In genomic region chr12:46380881-46381280, GRCh38 we compare ENCODE assay signal across 27 cellular contexts. TPM values are rescaled to one million over a fixed set of nuclear protein-coding genes. Genes with fewer than 3 reads are reported as not detected.
DNase-seq lines count a peak whose midpoint lies in the region; ATAC-seq, FAIRE-seq and TF ChIP-seq lines count a peak whose summit lies in the region.
"Had no signal": no experiment of that assay in that cellular context is flagged by ENCODE, and none has a peak within 500 bp of the region (broad histone marks: within the 10 kb centered on the region; RNA-seq: fewer than 3 reads in every experiment).

No MANE protein-coding gene starts in this region.

- H3K23ac ChIP-seq in H1 (ENCODE audit: insufficient read length) = no peak overlapping the region

- no peaks in the 10 kb centered on the region for H3K27me3 ChIP-seq in CD4-positive, alpha-beta T cell (ENCODE audit: control insufficient read depth, insufficient read depth, low read length)
- H3K27me3 ChIP-seq in Panc1 (ENCODE audit: control insufficient read depth, insufficient read depth, low read length) (no peaks in the 10 kb centered on the region), H1 (replicated peaks in 1 of 4; ENCODE audit: control insufficient read depth in 3 of 4, extremely low read depth in 1 of 4, insufficient read depth in 3 of 4, low read length in 3 of 4) (no peaks in the 10 kb centered on the region), gastrocnemius medialis (no peaks in the 10 kb centered on the region)
- H3K27me3 ChIP-seq: MG63, SJSA1 had no signal

- no peak overlapping the region for H3K4me3 ChIP-seq in Panc1 (ENCODE audit: low read depth in 2 of 2, low read length in 2 of 2)
- H3K4me3 ChIP-seq in H1 (ENCODE audit: extremely low read depth in 1 of 4, insufficient read depth in 2 of 4, low read depth in 3 of 4, low read length in 4 of 4) = no peak overlapping the region
- H3K4me3 ChIP-seq in gastrocnemius medialis = no peak overlapping the region
- H3K4me3 ChIP-seq: HAP-1, MG63, PC-9, SJSA1 had no signal

- no peak overlapping the region for H3K27ac ChIP-seq in CD4-positive, alpha-beta T cell (ENCODE audit: low read depth, low read length)
- peak overlapping the region; percentile 95; the same call in 1 of the 2 replicates for H3K27ac ChIP-seq in Panc1 (ENCODE audit: low read length)
- no peak overlapping the region for H3K27ac ChIP-seq in H1 (ENCODE audit: low read depth, low read length)
- H3K27ac ChIP-seq in gastrocnemius medialis = no peak overlapping the region
- H3K27ac ChIP-seq: PC-9 had no signal

- intact Hi-C loops in CD4-positive, alpha-beta T cell (cut with DNase I, micrococcal nuclease) = loop anchor here in 1 of 2 experiments (5.0 kb wide), 2 partner anchors 46 to 389 kb away; partner anchors contain the start of gene SCAF11
- intact Hi-C loops in Panc1 (cut with micrococcal nuclease; ENCODE audit: unreplicated experiment) = no loop called here
- intact Hi-C loops in gastrocnemius medialis (cut with DNase I; ENCODE audit: low total_unique reads) = loop anchor here (5.0 kb wide), 2 partner anchors 396 to 654 kb away; partner anchors contain the start of gene ARID2

- no peak overlapping the region for H2BK20ac ChIP-seq in H1 (ENCODE audit: low read length)

- H3K4me1 ChIP-seq in Panc1 (ENCODE audit: control insufficient read depth, insufficient read depth, low read length) = peaks cover 37% of the 10 kb centered on the region
- peaks cover 9 to 19% (median 12%) of the 10 kb centered on the region in 4 experiments; a peak in 6 of 7 replicates for H3K4me1 ChIP-seq in H1 (replicated peaks in 1 of 4; ENCODE audit: control insufficient read depth in 3 of 4, insufficient read depth in 4 of 4, low read length in 3 of 4)
- peaks cover 23 to 27% of the 10 kb centered on the region in 2 donors for H3K4me1 ChIP-seq in gastrocnemius medialis

- no peak overlapping the region for H3K56ac ChIP-seq in H1 (replicated peaks; ENCODE audit: insufficient read length, low read depth, low read length)

- peaks cover 3 to 20% of the 10 kb centered on the region in 2 experiments; a peak in 2 of 4 replicates for H3K79me2 ChIP-seq in H1 (ENCODE audit: control insufficient read depth in 1 of 2, insufficient read depth in 2 of 2, low read length in 2 of 2)

- H3K4ac ChIP-seq in H1 (replicated peaks; ENCODE audit: insufficient read length, low read depth, low read length) = no peak overlapping the region

- BruUV-seq in Panc1 (replicated peaks; lab: Mats Ljungman, UMichigan) = no TSS peak

- peaks cover 8% of the 10 kb centered on the region for H3K36me3 Mint-ChIP-seq in CD4-positive, alpha-beta T cell (ENCODE audit: low read depth)
- no peaks in the 10 kb centered on the region for H3K36me3 Mint-ChIP-seq in nephron (ENCODE audit: low read depth)

- no peak overlapping the region for H3K4me2 ChIP-seq in H1 (ENCODE audit: insufficient read depth in 1 of 2, low read depth in 2 of 2, low read length in 2 of 2)
- H3K4me2 ChIP-seq: PC-9 had no signal

- H4K8ac ChIP-seq in H1 (ENCODE audit: extremely low read depth, insufficient read depth, low read length) = no peak overlapping the region

- no peak for TF ChIP-seq RAD21 in H1 (IDR thresholded peaks at IDR 0.05 in 1 of 2, conservative IDR thresholded peaks at IDR 0.05 in 1 of 2; ENCODE audit: low read depth in 2 of 2, low read length in 2 of 2)

- H2AK5ac ChIP-seq in H1 (ENCODE audit: low read depth, low read length) = peak overlapping the region; percentile 72; the same call in 1 of the 2 replicates

- peak overlapping the region; percentile 38; the same call in 1 of the 2 replicates for H2BK5ac ChIP-seq in H1 (ENCODE audit: low read depth, low read length)

- CTCF ChIA-PET in CD4-positive, alpha-beta T cell (lab: Charles Lee) = no interaction called here
- CTCF ChIA-PET in Panc1 (lab: Charles Lee) = no interaction called here
- CTCF ChIA-PET in H1 (lab: Charles Lee; ENCODE audit: partially characterized antibody) = no interaction called here

- no peak for DNase-seq in CD4-positive, alpha-beta T cell
- DNase-seq in Panc1 (ENCODE audit: low read depth, low spot score) = no peak
- DNase-seq in H1 (ENCODE audit: low read depth in 1 of 2, low spot score in 2 of 2) = no peak
- no peak for DNase-seq in H54 (ENCODE audit: insufficient read length, low spot score)
- no peak for DNase-seq in NCI-H1417 (lab: John Stamatoyannopoulos, UW)
- no peak for DNase-seq in gastrocnemius medialis
- DNase-seq: AML-193; C1 segment of cervical spinal cord; CD8-positive, alpha-beta T cell; DMS79 treated with DMSO at 0.1 percent for 48 hours; GF-D8; HFFc6; KG1; MG63; NCI-H1694 treated with DMSO at 0.1 percent for 48 hours; NCI-H2081; NCI-H2227 treated with DMSO at 0.1 percent for 48 hours; NCI-H526 treated with DMSO at 0.1 percent for 48 hours; PC-9; Right ventricle myocardium superior; RPMI8226 had no signal

- no peak overlapping the region for H3K18ac ChIP-seq in H1 (ENCODE audit: extremely low read depth, low read length)

- H3K9ac ChIP-seq in H1 (replicated peaks in 1 of 4; ENCODE audit: extremely low read depth in 1 of 4, low read depth in 3 of 4, low read length in 3 of 4) = no peak overlapping the region

- in situ Hi-C loops in Panc1 (cut with HindIII; ENCODE audit: low pct_unique_long_range_greater_than_20kb, low sequenced_read_pairs) (no loop called here), gastrocnemius medialis (cut with MboI; ENCODE audit: low sequenced_read_pairs in 4 of 4) (loop anchor here in 2 of 4 donors (10.0 to 25.0 kb wide), 2 partner anchors 174 to 181 kb away; no protein-coding TSS in a partner anchor)

- no peak overlapping the region for H2AFZ ChIP-seq in H1 (ENCODE audit: low read length)
- H2AFZ ChIP-seq: PC-9 had no signal

- TF ChIP-seq CTCF in CD4-positive, alpha-beta T cell (IDR thresholded peaks at IDR 0.05) = no peak
- TF ChIP-seq CTCF in Panc1 (IDR thresholded peaks at IDR 0.05) (no peak), H1 (IDR thresholded peaks at IDR 0.05; ENCODE audit: control extremely low read depth in 1 of 3, insufficient read depth in 1 of 3, low read depth in 1 of 3, low read length in 3 of 3) (no peak), nephron (IDR thresholded peaks at IDR 0.05; ENCODE audit: unreplicated experiment in 3 of 3) (no peak), gastrocnemius medialis (IDR thresholded peaks at IDR 0.05 in 4 of 5, conservative IDR thresholded peaks at IDR 0.05 in 1 of 5) (no peak)

- no peaks in the 10 kb centered on the region for H3K9me3 ChIP-seq in CD4-positive, alpha-beta T cell (ENCODE audit: control insufficient read depth, low read length)
- H3K9me3 ChIP-seq in Panc1 (ENCODE audit: control insufficient read depth, insufficient read depth, low read depth, low read length) = no peaks in the 10 kb centered on the region
- peaks cover 0 to 3% of the 10 kb centered on the region in 2 experiments; a peak in 1 of 4 replicates for H3K9me3 ChIP-seq in H1 (ENCODE audit: insufficient read depth in 2 of 2, low read depth in 1 of 2, low read length in 1 of 2)
- no peaks in the 10 kb centered on the region for H3K9me3 ChIP-seq in gastrocnemius medialis
- H3K9me3 ChIP-seq: HAP-1, SJSA1 had no signal

- FAIRE-seq in H1 (lab: Jason Lieb, UNC) = no peak
- no peak for FAIRE-seq in H54 (lab: Jason Lieb, UNC)
- FAIRE-seq: A204.1, GM12891, HTR-8/SVneo had no signal

- ATAC-seq in CD4-positive, alpha-beta T cell (ENCODE audit: poor library complexity) = no peak
- no peak for ATAC-seq in Panc1
- ATAC-seq in gastrocnemius medialis = no peak
- ATAC-seq: CD8-positive, alpha-beta T cell had no signal

- no peaks in the 10 kb centered on the region for H4K20me1 ChIP-seq in H1 (replicated peaks in 1 of 2; ENCODE audit: control insufficient read depth in 1 of 2, insufficient read depth in 2 of 2, low read length in 2 of 2)

- H3K23me2 ChIP-seq in H1 (ENCODE audit: low read depth, low read length) = peaks cover 5% of the 10 kb centered on the region; the same call in 1 of the 2 replicates

- H3K36me3 ChIP-seq in Panc1 (ENCODE audit: control insufficient read depth, insufficient read depth, low read length) (no peaks in the 10 kb centered on the region; the same call in 1 of the 2 replicates), H1 (ENCODE audit: control insufficient read depth in 2 of 4, insufficient read depth in 4 of 4, low read length in 3 of 4) (no peaks in the 10 kb centered on the region), gastrocnemius medialis (no peaks in the 10 kb centered on the region)
- H3K36me3 ChIP-seq: HAP-1, SJSA1 had no signal

- no peaks in the 10 kb centered on the region for H3K9me3 Mint-ChIP-seq in CD4-positive, alpha-beta T cell
- H3K9me3 Mint-ChIP-seq in nephron = peaks cover 4% of the 10 kb centered on the region
- H3K9me3 Mint-ChIP-seq: CD8-positive, alpha-beta T cell; HFFc6 had no signal

- no peak overlapping the region for H2BK15ac ChIP-seq in H1 (ENCODE audit: low read length)

- H2BK120ac ChIP-seq in H1 (replicated peaks; ENCODE audit: low read depth, low read length) = peak overlapping the region; percentile 50

- no peak overlapping the region for H4K5ac ChIP-seq in H1 (ENCODE audit: insufficient read length, low read depth, low read length)

- peak overlapping the region; percentile 99 for H3K27ac Mint-ChIP-seq in CD4-positive, alpha-beta T cell
- peak overlapping the region; percentile 72 to 97 (median 88) for H3K27ac Mint-ChIP-seq in nephron
- H3K27ac Mint-ChIP-seq: CD8-positive, alpha-beta T cell had no signal

- WGBS in H1 (ENCODE audit: extremely low coverage in 1 of 2, insufficient coverage in 1 of 2, insufficient read length in 1 of 2, insufficient replicate concordance in 2 of 2, low coverage in 1 of 2, low lambda C conversion rate in 2 of 2, missing lambda C conversion rate in 1 of 2), 2 experiments = 86% methylated on average over 1 of the region's 1 CpG; no CpG with 5 or more reads in 1 of the 2 experiments

- no peak for TF ChIP-seq EP300 in H1 (IDR thresholded peaks at IDR 0.05; ENCODE audit: borderline replicate concordance in 1 of 2, low read depth in 2 of 2, low read length in 2 of 2)

- H3K27me3 Mint-ChIP-seq in CD4-positive, alpha-beta T cell = no peaks in the 10 kb centered on the region
- peaks cover 6% of the 10 kb centered on the region for H3K27me3 Mint-ChIP-seq in nephron (ENCODE audit: low read depth)

- H3K79me1 ChIP-seq in H1 (ENCODE audit: low read depth, low read length) = peaks cover 2% of the 10 kb centered on the region; the same call in 1 of the 2 replicates

- H3K4me1 Mint-ChIP-seq in CD4-positive, alpha-beta T cell (ENCODE audit: low read depth) = peaks cover 37% of the 10 kb centered on the region
- H3K4me1 Mint-ChIP-seq in nephron = peaks cover 18% of the 10 kb centered on the region

- 0 out of 2 replicates have a peak overlapping the region, but pooled peaks have one; percentile 46 for H2BK12ac ChIP-seq in H1 (ENCODE audit: low read depth, low read length)

- peak overlapping the region; percentile 42 for H3K4me3 Mint-ChIP-seq in CD4-positive, alpha-beta T cell
- H3K4me3 Mint-ChIP-seq in nephron = peak overlapping the region in 2 of 3 experiments; percentile 62 to 67
- H3K4me3 Mint-ChIP-seq: CD8-positive, alpha-beta T cell; HFFc6 had no signal

- no peak overlapping the region for H4K91ac ChIP-seq in H1 (replicated peaks; ENCODE audit: insufficient read length, low read length)

- TF ChIP-seq POLR2A in H1 (IDR thresholded peaks at IDR 0.05; ENCODE audit: control extremely low read depth in 1 of 2, low read depth in 2 of 2, low read length in 2 of 2) (no peak), H54 (IDR thresholded peaks at IDR 0.05; ENCODE audit: low read depth, low read length) (no peak), gastrocnemius medialis (IDR thresholded peaks at IDR 0.05) (no peak)

- POLR2A ChIA-PET in CD4-positive, alpha-beta T cell (lab: Charles Lee) = interaction anchor here (1.2 kb wide), 1 partner anchor 112 kb away, joined by 3 read pairs; the partner anchor contains the start of gene SLC38A1
- POLR2A ChIA-PET in Panc1 (lab: Charles Lee) (interaction anchor here (0.9 kb wide), 1 partner anchor 111 kb away, joined by 3 read pairs; no protein-coding TSS in a partner anchor), H1 (lab: Charles Lee; ENCODE audit: partially characterized antibody) (interaction anchor here (1.1 to 15.4 kb wide), 4 partner anchors 9 to 112 kb away, joined by 3 to 233 read pairs (median 29); partner anchors contain the start of genes SLC38A1 and SLC38A2)

- no peak overlapping the region for H3K14ac ChIP-seq in H1 (ENCODE audit: insufficient read length)

RNA-seq across cellular contexts. Expression of gene SLC38A2, which starts 8.3 kb away (rescaled TPM):
- total RNA-seq in CD4-positive, alpha-beta T cell = 100 to 1,000 TPM; 213 to 222 TPM
- 341 TPM for total RNA-seq in Panc1 (2021; ENCODE audit: unreplicated experiment)
- polyA plus RNA-seq in Panc1 (2012; ENCODE audit: insufficient read length) = 122 TPM
- 620 and 684 TPM in 2 replicates for total RNA-seq in H1 (2021; fragmentation: NEBNext Ultra II Directional; extraction: Animal tissue kit (Norgen Biotek cat#: 25700))
- polyA plus RNA-seq in H1 (2011; rRNA removed) = 163 and 245 TPM in 2 replicates
- polyA plus RNA-seq in H1 (2011; cell fraction: cytosol; rRNA removed) = 172 TPM
- polyA plus RNA-seq in H1 (2011; cell fraction: nucleus; rRNA removed) = 187 TPM
- polyA plus RNA-seq in H1 (2012, experiment 1 of 2) = 133 to 299 TPM (median 236 TPM) in 4 replicates
- 17.4 TPM for polyA plus RNA-seq in H1 (2012, experiment 2 of 2)
- 830 TPM for polyA plus RNA-seq in H1 (2013, experiment 1 of 2)
- polyA plus RNA-seq in H1 (2013, experiment 2 of 2) = 877 TPM
- polyA minus RNA-seq in H1 (2011; rRNA and poly(A)+ RNA removed) = 313 and 345 TPM in 2 replicates
- 195 TPM for polyA minus RNA-seq in H1 (2011; cell fraction: cytosol; rRNA and poly(A)+ RNA removed)
- polyA minus RNA-seq in H1 (2011; cell fraction: nucleus; rRNA and poly(A)+ RNA removed) = 474 TPM
- 100 to 1,000 TPM; 260 to 853 (median 400) TPM for total RNA-seq in gastrocnemius medialis
